Comparison of ENCODE assay signal across 14 cellular contexts in the genomic region with DNA sequence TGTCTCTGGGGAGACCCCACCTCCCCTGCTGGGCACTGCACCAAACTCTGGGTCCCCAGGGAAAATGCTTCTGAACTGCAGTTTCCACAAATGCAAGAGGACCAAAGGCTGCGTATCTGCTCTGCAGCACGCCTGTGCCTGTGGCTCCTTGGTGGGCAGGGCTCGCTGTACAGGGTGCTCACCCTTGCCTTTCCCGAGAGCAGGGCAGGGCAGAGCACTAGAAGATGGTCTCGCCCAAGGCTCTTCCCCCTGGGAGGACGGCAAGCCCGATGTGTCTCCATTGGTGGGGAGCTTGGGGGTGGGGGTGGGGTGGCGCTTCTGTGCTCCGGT.
"Had no signal": no experiment of that assay in that cellular context is flagged by ENCODE, and none has a peak within 500 bp of the region (broad histone marks: within the 10 kb centered on the region; RNA-seq: fewer than 3 reads in every experiment).

No MANE protein-coding gene starts in this region.

- ATAC-seq: heart left ventricle, T-cell had no signal

- DNase-seq: activated CD4-positive, alpha-beta T cell treated with anti-CD3 and anti-CD28 coated beads for 4 hours; activated effector memory CD4-positive, alpha-beta T cell treated with anti-CD3 and anti-CD28 coated beads, Interleukin-2, amount 50 U/mL, for 16 hours; activated naive CD8-positive, alpha-beta T cell treated with anti-CD3 and anti-CD28 coated beads for 36 hours; activated T-cell treated with anti-CD3 and anti-CD28 coated beads, Interleukin-2, amount 50 U/mL, for 24 hours; effector CD4-positive, alpha-beta T cell; heart left ventricle; left ventricle myocardium inferior; retina; T1000 had no signal

- H3K27ac ChIP-seq: heart left ventricle, left ventricle myocardium inferior, tibial artery, VCaP had no signal

- H3K4me3 ChIP-seq: heart left ventricle, left ventricle myocardium inferior, tibial artery had no signal

- FAIRE-seq: frontal cortex, keratinocyte had no signal

- H3K36me3 ChIP-seq: heart left ventricle, left ventricle myocardium inferior, tibial artery had no signal

- H3K9me3 ChIP-seq: tibial artery had no signal
